Comparison of ENCODE assay signal across 9 cellular contexts in the genomic region with DNA sequence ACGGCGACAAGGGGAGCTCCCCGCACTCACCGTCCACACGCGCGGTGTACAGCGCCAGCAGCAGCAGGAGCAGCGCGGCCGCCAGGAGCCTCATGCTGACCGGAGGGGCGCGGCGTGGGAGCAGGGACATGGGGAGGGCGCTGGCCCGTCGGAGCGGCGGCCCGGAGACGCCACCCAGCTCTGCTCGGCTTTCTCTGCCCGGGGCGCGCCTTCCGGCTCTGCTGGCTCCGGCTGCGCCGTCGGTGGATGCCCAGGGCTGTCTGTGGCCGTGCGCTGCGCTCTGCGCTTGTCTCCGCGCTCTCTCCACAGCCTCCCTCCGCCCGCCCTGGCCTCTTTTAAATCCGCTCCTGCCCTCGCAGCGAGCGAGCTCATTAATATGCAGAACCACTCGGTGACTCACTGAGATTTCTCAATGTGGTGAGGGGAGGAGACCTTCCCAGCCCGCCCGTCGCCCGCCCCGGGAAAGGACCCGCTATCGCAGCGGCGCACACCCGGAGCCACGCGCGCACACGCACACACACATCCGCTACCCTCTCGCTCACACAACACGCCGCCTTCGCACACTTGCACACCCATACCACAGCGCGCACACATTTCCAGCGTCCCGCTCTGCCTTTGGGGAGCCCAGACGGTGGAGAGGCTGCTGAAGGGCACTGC. TPM values are rescaled to one million over a fixed set of nuclear protein-coding genes. Genes with fewer than 3 reads are reported as not detected.
DNase-seq lines count a peak whose midpoint lies in the region; ATAC-seq and TF ChIP-seq lines count a peak whose summit lies in the region.
"Had no signal": no experiment of that assay in that cellular context is flagged by ENCODE, and none has a peak within 500 bp of the region (broad histone marks: within the 10 kb centered on the region; RNA-seq: fewer than 3 reads in every experiment).

A gene with protein sequence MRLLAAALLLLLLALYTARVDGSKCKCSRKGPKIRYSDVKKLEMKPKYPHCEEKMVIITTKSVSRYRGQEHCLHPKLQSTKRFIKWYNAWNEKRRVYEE (minus strand): TSS at position 307 of the 657 bp plus-strand sequence. CDS start 213 bp downstream, at position 94.

- H2AFZ ChIP-seq in hepatocyte, result peak within 1 kb of the TSS; percentile 24

- H3K4me2 ChIP-seq in hepatocyte, result peak within 1 kb of the TSS; percentile 92
- H3K4me2 ChIP-seq in skeletal muscle satellite cell (ENCODE audit: low read length), result peak within 1 kb of the TSS; percentile 54

- no peaks in the 10 kb centered on the region for H3K9me2 ChIP-seq in hepatocyte (replicated peaks; ENCODE audit: insufficient read depth)

- H3K4me3 ChIP-seq in adrenal gland, result no peak within 1 kb of the TSS
- H3K4me3 ChIP-seq in hepatocyte, result peak within 1 kb of the TSS; percentile 26
- no peak within 1 kb of the TSS for H3K4me3 ChIP-seq in skeletal muscle satellite cell (ENCODE audit: low read length)

- intact Hi-C loops in adrenal gland (cut with DNase I), result no loop called here

- H3K9me3 ChIP-seq in adrenal gland (replicated peaks in 1 of 3), result no peaks in the 10 kb centered on the region
- H3K9me3 ChIP-seq in hepatocyte (ENCODE audit: low read depth), result no peaks in the 10 kb centered on the region
- no peaks in the 10 kb centered on the region for H3K9me3 ChIP-seq in skeletal muscle satellite cell (replicated peaks; ENCODE audit: low read length)

- H3K4me1 Mint-ChIP-seq in activated T-cell treated with anti-CD3 and anti-CD28 coated beads, Interleukin-2, amount 50 U/mL, for 24 hours (ENCODE audit: low read depth), result peaks cover 3% of the 10 kb centered on the region
- H3K4me1 Mint-ChIP-seq: activated B cell treated with CpG ODN at 0.5 μM for 24 hours had no signal

- H3K36me3 ChIP-seq in adrenal gland (replicated peaks in 1 of 2) (no peaks in the 10 kb centered on the region), hepatocyte (replicated peaks; ENCODE audit: insufficient read depth, low read depth) (no peaks in the 10 kb centered on the region), skeletal muscle satellite cell (ENCODE audit: insufficient read depth, low read length) (no peaks in the 10 kb centered on the region)

- no peaks in the 10 kb centered on the region for H3K9me3 Mint-ChIP-seq in activated T-cell treated with anti-CD3 and anti-CD28 coated beads, Interleukin-2, amount 50 U/mL, for 24 hours
- H3K9me3 Mint-ChIP-seq: activated B cell treated with CpG ODN at 0.5 μM for 24 hours had no signal

- H3K27ac ChIP-seq in adrenal gland (no peak within 1 kb of the TSS), hepatocyte (peak within 1 kb of the TSS; percentile 20)

- DNase-seq in activated T-cell treated with anti-CD3 and anti-CD28 coated beads, Interleukin-2, amount 50 U/mL, for 24 hours, result peak; percentile 32
- no peak for DNase-seq in activated T-cell treated with anti-CD3 and anti-CD28 coated beads, Interleukin-2, amount 50 U/mL, for 1 hour
- DNase-seq in adrenal gland (peak in 6 of 7 donors; percentile 22 to 69 (median 54)), hepatocyte (ENCODE audit: low spot score) (peak; percentile 74), GM19240 (ENCODE audit: insufficient read length, low spot score) (no peak), LoVo (ENCODE audit: low spot score) (no peak)
- DNase-seq: activated B cell treated with CpG ODN at 0.5 μM for 24 hours had no signal

- H4K20me1 ChIP-seq in hepatocyte (ENCODE audit: insufficient read depth, poor library complexity, severe bottlenecking), result no peaks in the 10 kb centered on the region

- no peak within 1 kb of the TSS for H3K9ac ChIP-seq in skeletal muscle satellite cell (ENCODE audit: low read depth, low read length)

- peak in 1 of 2 donors; percentile 41 for TF ChIP-seq POLR2A in adrenal gland (IDR thresholded peaks at IDR 0.05)

- no peak for ATAC-seq in HG03442 (IDR thresholded peaks at IDR 0.05; ENCODE audit: unreplicated experiment)

- 1 to 2% (median 2%) methylated on average over 20 to 68 of the region's 68 CpGs for WGBS in adrenal gland, 4 donors
- WGBS in hepatocyte (ENCODE audit: low lambda C conversion rate, missing lambda C conversion rate), result 1% methylated on average over 49 of the region's 68 CpGs

- TF ChIP-seq CTCF in adrenal gland (IDR thresholded peaks at IDR 0.05) (no peak), hepatocyte (IDR thresholded peaks at IDR 0.05; ENCODE audit: poor library complexity) (no peak)

- H3K27ac Mint-ChIP-seq in activated T-cell treated with anti-CD3 and anti-CD28 coated beads, Interleukin-2, amount 50 U/mL, for 24 hours, result no peak within 1 kb of the TSS
- H3K27ac Mint-ChIP-seq: activated B cell treated with CpG ODN at 0.5 μM for 24 hours had no signal

- peaks cover 50% of the 10 kb centered on the region for H3K27me3 ChIP-seq in adrenal gland
- H3K27me3 ChIP-seq in hepatocyte, result peaks cover 66% of the 10 kb centered on the region
- H3K27me3 ChIP-seq in skeletal muscle satellite cell (ENCODE audit: control insufficient read depth, insufficient read depth, low read length), result peaks cover 90% of the 10 kb centered on the region

- H3K4me1 ChIP-seq in adrenal gland (replicated peaks in 1 of 2) (no peaks in the 10 kb centered on the region), hepatocyte (ENCODE audit: insufficient read depth) (peaks cover 4% of the 10 kb centered on the region), skeletal muscle satellite cell (ENCODE audit: control insufficient read depth, insufficient read depth, low read length) (no peaks in the 10 kb centered on the region)

- H3K36me3 Mint-ChIP-seq in activated T-cell treated with anti-CD3 and anti-CD28 coated beads, Interleukin-2, amount 50 U/mL, for 24 hours (ENCODE audit: low read depth), result no peaks in the 10 kb centered on the region

- H3K4me3 Mint-ChIP-seq in activated T-cell treated with anti-CD3 and anti-CD28 coated beads, Interleukin-2, amount 50 U/mL, for 24 hours, result no peak within 1 kb of the TSS
- H3K4me3 Mint-ChIP-seq: activated B cell treated with CpG ODN at 0.5 μM for 24 hours had no signal

- H3K79me2 ChIP-seq in hepatocyte, result no peaks in the 10 kb centered on the region

- H3K27me3 Mint-ChIP-seq in activated T-cell treated with anti-CD3 and anti-CD28 coated beads, Interleukin-2, amount 50 U/mL, for 24 hours, result peaks cover 66% of the 10 kb centered on the region

RNA-seq across cellular contexts. Expression of the gene that starts here (rescaled TPM):
- 1 to 10 TPM; 1.3 to 3.6 (median 2.0) TPM for total RNA-seq in adrenal gland
- 10 to 100 TPM in 1 of 3 donors, 1 to 10 TPM in 2; 1.2 to 30.0 (median 7.6) TPM for polyA plus RNA-seq in adrenal gland
- total RNA-seq in hepatocyte, result 52.5 and 56.1 TPM in 2 replicates
- 62.8 and 88.8 TPM in 2 replicates for polyA plus RNA-seq in hepatocyte
- total RNA-seq in skeletal muscle satellite cell (2012; rRNA removed), result not detected in 2 replicates
- total RNA-seq: activated B cell treated with CpG ODN at 0.5 μM for 24 hours had no signal

Comparison
In these comparisons a context has a peak if more than half of its experiments do, and no peak if none do; other contexts are left out.
1. RNA of the gene that starts here (total RNA-seq): 52.5 to 56.1 TPM in hepatocyte; 1.3 to 3.6 TPM in adrenal gland; every median in the first group is over 10 times any median in the second.
2. DNase-seq: peak in activated T-cell treated with anti-CD3 and anti-CD28 coated beads, Interleukin-2, amount 50 U/mL, for 24 hours (single experiment), adrenal gland (6 of 7) and hepatocyte (single experiment); none in activated T-cell treated with anti-CD3 and anti-CD28 coated beads, Interleukin-2, amount 50 U/mL, for 1 hour (single experiment), GM19240 (single experiment) and LoVo (single experiment).